Comparison of ENCODE assay signal across 8 cellular contexts in genomic region chr2:195318440-195319111, GRCh38.
DNase-seq lines count a peak whose midpoint lies in the region; TF ChIP-seq lines count a peak whose summit lies in the region.

No MANE protein-coding gene starts in this region.

- no peak overlapping the region for H3K9ac ChIP-seq in MM.1S (ENCODE audit: low read length)
- H3K9ac ChIP-seq in colonic mucosa (ENCODE audit: low read depth in 2 of 2, low read length in 2 of 2), result no peak overlapping the region

- intact Hi-C loops in colonic mucosa (cut with DNase I), result loop anchor here (5.0 kb wide), 1 partner anchor 1151 kb away; no protein-coding TSS in a partner anchor
- intact Hi-C loops in uterus (cut with DNase I; ENCODE audit: low total_unique reads), result no loop called here

- H3K27me3 Mint-ChIP-seq in mesothelial cell of epicardium (ENCODE audit: low read depth), result no peaks in the 10 kb centered on the region

- H3K9me2 ChIP-seq in MM.1S (replicated peaks; ENCODE audit: insufficient read depth, low read length), result no peaks in the 10 kb centered on the region

- H3K4me3 ChIP-seq in AG10803 (ENCODE audit: low read length) (no peak overlapping the region), GM12875 (ENCODE audit: low read depth, low read length) (no peak overlapping the region), MM.1S (ENCODE audit: low read length) (no peak overlapping the region), colonic mucosa (no peak overlapping the region), uterus (no peak overlapping the region)

- H3K4me3 Mint-ChIP-seq in mesothelial cell of epicardium, result no peak overlapping the region

- TF ChIP-seq CTCF in AG10803 (conservative IDR thresholded peaks at IDR 0.05; ENCODE audit: low read length), result peak; percentile 56
- peak; percentile 30; the same call in 1 of the 2 replicates for TF ChIP-seq CTCF in GM12875 (IDR thresholded peaks at IDR 0.05; ENCODE audit: borderline replicate concordance, insufficient read depth, low read depth, low read length)
- peak; percentile 70 for TF ChIP-seq CTCF in MM.1S (IDR thresholded peaks at IDR 0.05; ENCODE audit: low read length)
- TF ChIP-seq CTCF in colonic mucosa (IDR thresholded peaks at IDR 0.05), result peak; percentile 43
- peak; percentile 54 for TF ChIP-seq CTCF in mesothelial cell of epicardium (IDR thresholded peaks at IDR 0.05; ENCODE audit: unreplicated experiment)
- TF ChIP-seq CTCF in uterus (IDR thresholded peaks at IDR 0.05), result peak in 3 of 4 experiments; percentile 8 to 43 (median 38)

- no peak overlapping the region for H3K27ac ChIP-seq in MM.1S (ENCODE audit: low read length)
- H3K27ac ChIP-seq in colonic mucosa, result no peak overlapping the region
- H3K27ac ChIP-seq in uterus, result no peak overlapping the region

- no peaks in the 10 kb centered on the region for H3K79me2 ChIP-seq in MM.1S (ENCODE audit: low read length)

- H2AFZ ChIP-seq in MM.1S (ENCODE audit: low read length), result no peak overlapping the region

- H3K36me3 ChIP-seq in MM.1S (replicated peaks; ENCODE audit: insufficient read depth, low read length), result no peaks in the 10 kb centered on the region
- no peaks in the 10 kb centered on the region for H3K36me3 ChIP-seq in colonic mucosa
- H3K36me3 ChIP-seq in uterus, result no peaks in the 10 kb centered on the region

- no peak overlapping the region for H3K4me2 ChIP-seq in MM.1S (ENCODE audit: low read depth, low read length)

- no peaks in the 10 kb centered on the region for H3K36me3 Mint-ChIP-seq in mesothelial cell of epicardium

- H3K27ac Mint-ChIP-seq in mesothelial cell of epicardium, result no peak overlapping the region

- H3K27me3 ChIP-seq in MM.1S (replicated peaks; ENCODE audit: insufficient read depth, low read length) (no peaks in the 10 kb centered on the region), colonic mucosa (no peaks in the 10 kb centered on the region), uterus (no peaks in the 10 kb centered on the region)

- no peaks in the 10 kb centered on the region for H3K4me1 ChIP-seq in MM.1S (ENCODE audit: low read length)
- H3K4me1 ChIP-seq in colonic mucosa, result no peaks in the 10 kb centered on the region
- no peaks in the 10 kb centered on the region for H3K4me1 ChIP-seq in uterus

- peaks cover 50% of the 10 kb centered on the region for H3K4me1 Mint-ChIP-seq in mesothelial cell of epicardium

- no peaks in the 10 kb centered on the region for H3F3A ChIP-seq in MM.1S (ENCODE audit: insufficient read depth, low read length)

- no peaks in the 10 kb centered on the region for H3K9me3 ChIP-seq in MM.1S (replicated peaks; ENCODE audit: insufficient read depth, low read length)
- H3K9me3 ChIP-seq in colonic mucosa, result no peaks in the 10 kb centered on the region
- H3K9me3 ChIP-seq in uterus, result no peaks in the 10 kb centered on the region

- TF ChIP-seq POLR2A in uterus (IDR thresholded peaks at IDR 0.05), result no peak

- no peaks in the 10 kb centered on the region for H4K20me1 ChIP-seq in MM.1S (ENCODE audit: insufficient read depth, low read length)

- DNase-seq in AG10803 (ENCODE audit: low read depth) (peak; percentile 34), MM.1S (peak; percentile 51), T follicular helper cell (ENCODE audit: low read depth) (peak; percentile 17), colonic mucosa (peak; percentile 54), mesothelial cell of epicardium (ENCODE audit: low spot score in 2 of 2, unreplicated experiment in 2 of 2) (no peak), uterus (no peak), NK-92 (lab: John Stamatoyannopoulos, UW; ENCODE audit: unreplicated experiment) (no peak)

- no peaks in the 10 kb centered on the region for H3K9me3 Mint-ChIP-seq in mesothelial cell of epicardium

Comparison
In these comparisons a context has a peak if more than half of its experiments do, and no peak if none do; other contexts are left out.
1. DNase-seq: peak in AG10803 (single experiment), MM.1S (single experiment), T follicular helper cell (single experiment) and colonic mucosa (single experiment); none in mesothelial cell of epicardium (0 of 2), uterus (0 of 2) and NK-92 (single experiment).
2. Peak in every context shown above with its lines, with median percentiles within 50 percentile points of each other: CTCF ChIP-seq.